In genomic region chr7:48182736-48183369, GRCh38 we compare ENCODE assay signal across 2 cellular contexts.
TF ChIP-seq lines count a peak whose summit lies in the region.

No MANE protein-coding gene starts in this region.

TF ChIP-seq in SK-N-SH, 30 proteins besides CTCF, POLR2A, EP300 and RAD21 (continued from another document):
- TF ChIP-seq TEAD4 (IDR thresholded peaks at IDR 0.05; ENCODE audit: borderline replicate concordance, insufficient read depth), result no peak

TF ChIP-seq in SK-N-SH treated with all-trans-retinoic acid at 6 μM for 48 hours, 23 proteins besides CTCF, POLR2A, EP300 and RAD21 (continued from another document):
- TF ChIP-seq CSRNP3 (CRISPR knock-in tag; IDR thresholded peaks at IDR 0.05), result no peak
- TF ChIP-seq ZNF70 (CRISPR knock-in tag; IDR thresholded peaks at IDR 0.05), result no peak
- TF ChIP-seq CREB5 (CRISPR knock-in tag; IDR thresholded peaks at IDR 0.05; ENCODE audit: low read depth), result no peak
- no peak for TF ChIP-seq RARB (CRISPR knock-in tag; IDR thresholded peaks at IDR 0.05)
- TF ChIP-seq ZC3H10 (CRISPR knock-in tag; IDR thresholded peaks at IDR 0.05), result no peak
- TF ChIP-seq PATZ1 (CRISPR knock-in tag; IDR thresholded peaks at IDR 0.05; ENCODE audit: borderline replicate concordance), result no peak
